Comparison of ENCODE assay signal across 8 cellular contexts in the genomic region with DNA sequence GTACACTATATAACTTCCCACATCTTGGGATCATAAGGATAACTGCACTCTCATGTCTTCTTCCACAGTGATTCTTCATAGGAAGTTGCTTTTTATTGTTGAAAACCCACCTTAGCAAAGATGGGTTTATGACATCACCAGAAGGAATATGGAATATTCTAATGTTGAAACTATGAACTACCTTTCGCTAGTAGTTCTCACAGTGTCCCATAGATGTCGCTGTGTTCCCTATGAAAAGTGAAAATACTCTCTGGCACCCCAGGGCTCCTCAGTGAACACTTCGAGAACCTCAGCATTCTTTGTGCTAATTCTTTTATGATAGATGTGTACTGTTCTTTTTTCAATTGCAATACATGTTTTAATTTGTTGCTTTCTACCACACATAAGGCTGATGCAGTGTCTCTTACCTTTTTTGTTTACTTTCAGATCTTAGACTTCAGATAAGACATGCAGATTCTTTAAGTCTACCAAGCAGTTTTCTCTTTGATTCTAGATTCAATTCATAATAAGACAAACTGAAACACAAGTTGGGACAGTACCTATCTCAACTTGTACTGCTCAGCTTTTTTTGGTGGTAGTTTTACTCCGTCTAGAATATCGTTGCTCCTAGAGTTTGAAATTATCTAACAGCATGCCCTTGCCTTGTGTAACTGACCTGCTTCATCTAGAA.
A peak's percentile ranks its signal among the peaks of the same experiment; 100 is the strongest.
DNase-seq lines count a peak whose midpoint lies in the region; ATAC-seq and TF ChIP-seq lines count a peak whose summit lies in the region.

No MANE protein-coding gene starts in this region.

- no peaks in the 10 kb centered on the region for H3K4me1 ChIP-seq in naive thymus-derived CD4-positive, alpha-beta T cell (ENCODE audit: control insufficient read depth in 2 of 2, insufficient read depth in 2 of 2, low read length in 2 of 2)

- no peak overlapping the region for H3K4me3 ChIP-seq in coronary artery
- no peak overlapping the region for H3K4me3 ChIP-seq in naive thymus-derived CD4-positive, alpha-beta T cell (ENCODE audit: low read length)

- in situ Hi-C loops in SK-MEL-5 (cut with HindIII; ENCODE audit: low pct_unique_long_range_greater_than_20kb, low sequenced_read_pairs) = no loop called here

- peak; percentile 26 for TF ChIP-seq CTCF in coronary artery (IDR thresholded peaks at IDR 0.05)

- H3K27ac ChIP-seq in coronary artery = no peak overlapping the region
- no peak overlapping the region for H3K27ac ChIP-seq in naive thymus-derived CD4-positive, alpha-beta T cell (ENCODE audit: low read depth, low read length)

- POLR2A ChIA-PET in naive thymus-derived CD4-positive, alpha-beta T cell (lab: Charles Lee) = no interaction called here

- peak; percentile 80 for ATAC-seq in naive thymus-derived CD4-positive, alpha-beta T cell
- ATAC-seq in stimulated activated naive B cell treated with anti-CD40 and anti-IgM and Interleukin-4, amounts not matched to agents 10 μg/mL and 1 μg/mL and 100 μg/mL, for 72 hours (replicated peaks) = no peak
- no peak for ATAC-seq in HG03354 (IDR thresholded peaks at IDR 0.05; ENCODE audit: poor library complexity, severe bottlenecking, unreplicated experiment)

- H3K9me3 ChIP-seq in naive thymus-derived CD4-positive, alpha-beta T cell (ENCODE audit: control insufficient read depth in 2 of 3, low read length in 3 of 3) = no peaks in the 10 kb centered on the region

- H3K36me3 Mint-ChIP-seq in naive thymus-derived CD4-positive, alpha-beta T cell = peaks cover 17 to 64% (median 50%) of the 10 kb centered on the region in 5 donors
- peaks cover 51 to 59% of the 10 kb centered on the region in 2 donors for H3K36me3 Mint-ChIP-seq in stimulated activated naive B cell treated with anti-CD40 and anti-IgM and Interleukin-4, amounts not matched to agents 10 μg/mL and 1 μg/mL and 100 μg/mL, for 72 hours

- peaks cover 0 to 14% (median 5%) of the 10 kb centered on the region in 7 donors for H3K4me1 Mint-ChIP-seq in naive thymus-derived CD4-positive, alpha-beta T cell
- H3K4me1 Mint-ChIP-seq in stimulated activated naive B cell treated with anti-CD40 and anti-IgM and Interleukin-4, amounts not matched to agents 10 μg/mL and 1 μg/mL and 100 μg/mL, for 72 hours = peaks cover 3 to 6% of the 10 kb centered on the region in 2 donors

- peak overlapping the region in 3 of 9 donors; percentile 31 to 64 (median 47) for H3K27ac Mint-ChIP-seq in naive thymus-derived CD4-positive, alpha-beta T cell
- no peak overlapping the region for H3K27ac Mint-ChIP-seq in stimulated activated naive B cell treated with anti-CD40 and anti-IgM and Interleukin-4, amounts not matched to agents 10 μg/mL and 1 μg/mL and 100 μg/mL, for 72 hours

- DNase-seq in activated effector memory CD4-positive, alpha-beta T cell treated with anti-CD3 and anti-CD28 coated beads, Interleukin-2, amount 50 U/mL, for 16 hours = peak; percentile 69
- DNase-seq in activated effector memory CD4-positive, alpha-beta T cell treated with Interleukin-2 at 50 U/mL for 16 hours = no peak
- DNase-seq in SK-MEL-5 (ENCODE audit: low read depth, low spot score) (peak; percentile 67), coronary artery (ENCODE audit: low spot score) (no peak), ecto neural progenitor cell (ENCODE audit: low spot score) (no peak)
- DNase-seq in naive thymus-derived CD4-positive, alpha-beta T cell = peak in 6 of 9 donors; percentile 6 to 28 (median 26)
- no peak for DNase-seq in stimulated activated naive B cell treated with anti-CD40 and anti-IgM and Interleukin-4, amounts not matched to agents 10 μg/mL and 1 μg/mL and 100 μg/mL, for 72 hours

- intact Hi-C loops in naive thymus-derived CD4-positive, alpha-beta T cell (cut with micrococcal nuclease) = loop anchor here (1.0 to 5.0 kb wide), 4 partner anchors 14 to 145 kb away; no protein-coding TSS in a partner anchor

- no peaks in the 10 kb centered on the region for H3K27me3 ChIP-seq in naive thymus-derived CD4-positive, alpha-beta T cell (ENCODE audit: control insufficient read depth in 2 of 2, insufficient read depth in 2 of 2, low read length in 2 of 2)

- H3K9me3 Mint-ChIP-seq in naive thymus-derived CD4-positive, alpha-beta T cell = peaks cover 0 to 16% (median 3%) of the 10 kb centered on the region in 11 donors
- peaks cover 8 to 10% of the 10 kb centered on the region in 2 donors for H3K9me3 Mint-ChIP-seq in stimulated activated naive B cell treated with anti-CD40 and anti-IgM and Interleukin-4, amounts not matched to agents 10 μg/mL and 1 μg/mL and 100 μg/mL, for 72 hours

- CTCF ChIA-PET in naive thymus-derived CD4-positive, alpha-beta T cell (lab: Charles Lee) = interaction anchor here (0.7 to 1.2 kb wide), 3 partner anchors 12 to 1158 kb away, joined by 3 read pairs; no protein-coding TSS in a partner anchor

- H3K27me3 Mint-ChIP-seq in naive thymus-derived CD4-positive, alpha-beta T cell = no peaks in the 10 kb centered on the region
- no peaks in the 10 kb centered on the region for H3K27me3 Mint-ChIP-seq in stimulated activated naive B cell treated with anti-CD40 and anti-IgM and Interleukin-4, amounts not matched to agents 10 μg/mL and 1 μg/mL and 100 μg/mL, for 72 hours

- peaks cover 0 to 12% (median 1%) of the 10 kb centered on the region in 3 experiments for H3K36me3 ChIP-seq in naive thymus-derived CD4-positive, alpha-beta T cell (ENCODE audit: control insufficient read depth in 2 of 3, insufficient read depth in 3 of 3, low read length in 3 of 3)

- peak overlapping the region in 1 of 10 donors; percentile 17 for H3K4me3 Mint-ChIP-seq in naive thymus-derived CD4-positive, alpha-beta T cell
- no peak overlapping the region for H3K4me3 Mint-ChIP-seq in stimulated activated naive B cell treated with anti-CD40 and anti-IgM and Interleukin-4, amounts not matched to agents 10 μg/mL and 1 μg/mL and 100 μg/mL, for 72 hours

Comparison
In these comparisons a context has a peak if more than half of its experiments do, and no peak if none do; other contexts are left out.
1. DNase-seq: peak in activated effector memory CD4-positive, alpha-beta T cell treated with anti-CD3 and anti-CD28 coated beads, Interleukin-2, amount 50 U/mL, for 16 hours (single experiment), SK-MEL-5 (single experiment) and naive thymus-derived CD4-positive, alpha-beta T cell (6 of 9); none in activated effector memory CD4-positive, alpha-beta T cell treated with Interleukin-2 at 50 U/mL for 16 hours (single experiment), coronary artery (single experiment), stimulated activated naive B cell treated with anti-CD40 and anti-IgM and Interleukin-4, amounts not matched to agents 10 μg/mL and 1 μg/mL and 100 μg/mL, for 72 hours (single experiment) and ecto neural progenitor cell (single experiment).